Comparison of ENCODE assay signal across 20 cellular contexts in the genomic region with DNA sequence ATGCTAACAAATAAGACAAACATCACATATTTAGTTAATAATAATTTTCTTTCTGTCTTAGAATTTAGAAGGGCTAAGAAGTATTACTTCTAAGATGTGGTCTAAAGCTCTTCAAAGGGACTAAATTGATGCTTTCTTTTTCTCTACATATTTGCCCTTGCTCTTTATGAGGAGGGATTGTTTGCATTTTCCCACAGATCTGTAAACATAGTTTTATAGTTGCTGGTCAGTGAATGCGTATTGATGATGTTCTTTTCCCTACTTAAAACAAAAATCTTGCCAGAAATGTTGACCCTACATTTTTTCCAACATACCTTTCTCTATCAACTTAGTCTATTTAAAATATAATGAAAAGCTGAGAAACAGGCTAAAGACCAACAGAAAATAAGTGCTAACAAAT.
DNase-seq lines count a peak whose midpoint lies in the region; ATAC-seq and TF ChIP-seq lines count a peak whose summit lies in the region.
"Had no signal": no experiment of that assay in that cellular context is flagged by ENCODE, and none has a peak within 500 bp of the region (broad histone marks: within the 10 kb centered on the region; RNA-seq: fewer than 3 reads in every experiment).

No MANE protein-coding gene starts in this region.

- no peak for TF ChIP-seq RAD21 in IMR-90 (IDR thresholded peaks at IDR 0.05; ENCODE audit: low read length)

- no peak overlapping the region for H3K4me3 ChIP-seq in IMR-90 (ENCODE audit: insufficient read depth, low read depth, low read length)
- H3K4me3 ChIP-seq in fibroblast of villous mesenchyme (ENCODE audit: low read depth, low read length), result no peak overlapping the region
- H3K4me3 ChIP-seq: GM12878 had no signal

- H2AFZ ChIP-seq in IMR-90 (replicated peaks; ENCODE audit: low read length, poor library complexity), result no peak overlapping the region

- H3K27me3 ChIP-seq in IMR-90 (ENCODE audit: control insufficient read depth, insufficient read depth, low read length), result no peaks in the 10 kb centered on the region
- H3K27me3 ChIP-seq: BE2C had no signal

- no peak overlapping the region for H2AK5ac ChIP-seq in IMR-90 (ENCODE audit: low read depth, low read length)

- no peak overlapping the region for H3K23ac ChIP-seq in IMR-90 (ENCODE audit: low read depth, low read length)

- POLR2A ChIA-PET in IMR-90 (lab: Charles Lee; ENCODE audit: unreplicated experiment), result no interaction called here

- no peak overlapping the region for H2BK5ac ChIP-seq in IMR-90 (ENCODE audit: low read depth, low read length, poor library complexity, severe bottlenecking)

- no peak overlapping the region for H3K4ac ChIP-seq in IMR-90 (ENCODE audit: low read depth, low read length)

- no peak overlapping the region for H2BK20ac ChIP-seq in IMR-90 (ENCODE audit: low read depth, low read length)

- no peaks in the 10 kb centered on the region for H3K9me1 ChIP-seq in IMR-90 (ENCODE audit: insufficient read depth, low read length)

- no peak overlapping the region for H4K8ac ChIP-seq in IMR-90 (ENCODE audit: low read depth in 2 of 2, low read length in 2 of 2)

- no peak overlapping the region for H2BK15ac ChIP-seq in IMR-90 (ENCODE audit: low read depth, low read length)

- no peaks in the 10 kb centered on the region for H4K20me1 ChIP-seq in IMR-90 (ENCODE audit: insufficient read depth, low read length)

- WGBS in IMR-90 (ENCODE audit: extremely low coverage in 2 of 2, insufficient read length in 1 of 2), 2 experiments, result no CpG with 5 or more reads among the region's 1 CpG

- peaks cover 1% of the 10 kb centered on the region; the same call in 1 of the 2 replicates for H3K4me1 ChIP-seq in IMR-90 (ENCODE audit: control insufficient read depth, insufficient read depth, low read length)

- no peak overlapping the region for H3K4me2 ChIP-seq in IMR-90 (ENCODE audit: low read depth, low read length)

- ATAC-seq in IMR-90 (ENCODE audit: low read depth) (peak; percentile 67), GM21360 (IDR thresholded peaks at IDR 0.05; ENCODE audit: unreplicated experiment) (no peak), left lobe of liver (no peak)
- ATAC-seq: GM12878, HepG2 had no signal

- no peak overlapping the region for H3K18ac ChIP-seq in IMR-90 (ENCODE audit: low read depth, low read length)

- BruUV-seq in IMR-90 (replicated peaks; lab: Mats Ljungman, UMichigan), result no TSS peak

- no peak overlapping the region for H3K14ac ChIP-seq in IMR-90 (replicated peaks; ENCODE audit: low read depth, low read length)

- H2AK9ac ChIP-seq in IMR-90 (replicated peaks; ENCODE audit: low read depth, low read length, poor library complexity), result no peak overlapping the region

- no peak overlapping the region for H2BK120ac ChIP-seq in IMR-90 (ENCODE audit: low read depth, low read length)

- H3K27ac ChIP-seq in IMR-90 (ENCODE audit: insufficient read depth, low read length) (no peak overlapping the region), VCaP (peak overlapping the region; percentile 52)

- H3K9ac ChIP-seq in IMR-90 (ENCODE audit: low read depth, low read length), result no peak overlapping the region

- DNase-seq in EH (ENCODE audit: low read depth) (peak; percentile 37), IMR-90 (peak; percentile 66), fibroblast of villous mesenchyme (ENCODE audit: low read depth) (peak; percentile 85), left lobe of liver (ENCODE audit: low spot score) (no peak), GDM1 (lab: John Stamatoyannopoulos, UW) (no peak), DMS114 treated with DMSO at 0.1 percent for 48 hours (lab: John Stamatoyannopoulos, UW; ENCODE audit: unreplicated experiment) (no peak)
- DNase-seq: ACHN; BE2C; C1 segment of cervical spinal cord; CD4-positive, CD25-positive, alpha-beta regulatory T cell; CD8-positive, alpha-beta memory T cell; COR-L47; DMS153; DMS79; H9; KG1 had no signal

- CTCF ChIA-PET in IMR-90 (lab: Yijun Ruan, JAX), result interaction anchor here (1.0 kb wide), 1 partner anchor 38 kb away, joined by 3 read pairs; no protein-coding TSS in a partner anchor

- H3K9me3 ChIP-seq in IMR-90 (ENCODE audit: control insufficient read depth, insufficient read depth, low read length), result no peaks in the 10 kb centered on the region
- H3K9me3 ChIP-seq: BE2C had no signal

- no peak for TF ChIP-seq CTCF in IMR-90 (conservative IDR thresholded peaks at IDR 0.05; ENCODE audit: low read depth, low read length)
- TF ChIP-seq CTCF in VCaP (conservative IDR thresholded peaks at IDR 0.05), result no peak
- no peak for TF ChIP-seq CTCF in fibroblast of villous mesenchyme (IDR thresholded peaks at IDR 0.05; ENCODE audit: insufficient read depth, low read depth, low read length)

- H3K56ac ChIP-seq in IMR-90 (ENCODE audit: extremely low read depth, insufficient read depth, low read length), result no peak overlapping the region

- H4K5ac ChIP-seq in IMR-90 (ENCODE audit: low read depth, low read length), result no peak overlapping the region

- no peaks in the 10 kb centered on the region; a peak in 1 of 4 replicates for H3K79me1 ChIP-seq in IMR-90 (ENCODE audit: low read depth in 1 of 2, low read length in 2 of 2)

- TF ChIP-seq POLR2A in IMR-90 (IDR thresholded peaks at IDR 0.05; ENCODE audit: low read depth, low read length), result no peak

- intact Hi-C loops in IMR-90 (cut with micrococcal nuclease), result no loop called here

- dilution Hi-C loops in IMR-90 (cut with HindIII; ENCODE audit: low sequenced_read_pairs, unreplicated experiment), result no loop called here

- in situ Hi-C loops in IMR-90 (cut with MboI; ENCODE audit: low sequenced_read_pairs), result no loop called here

- H3K36me3 ChIP-seq in IMR-90 (ENCODE audit: control insufficient read depth, insufficient read depth, low read length), result no peaks in the 10 kb centered on the region
- H3K36me3 ChIP-seq: BE2C had no signal

- H4K91ac ChIP-seq in IMR-90 (ENCODE audit: insufficient read depth, low read depth, low read length), result no peak overlapping the region

TF ChIP-seq in IMR-90, 13 proteins besides CTCF, POLR2A, EP300 and RAD21:
- TF ChIP-seq FOS (IDR thresholded peaks at IDR 0.05; ENCODE audit: low read depth, low read length), result no peak
- no peak for TF ChIP-seq RFX5 (IDR thresholded peaks at IDR 0.05; ENCODE audit: low read depth, low read length)
- no peak for TF ChIP-seq CEBPB (IDR thresholded peaks at IDR 0.05; ENCODE audit: low read depth, low read length)
- TF ChIP-seq, protein P1, sequence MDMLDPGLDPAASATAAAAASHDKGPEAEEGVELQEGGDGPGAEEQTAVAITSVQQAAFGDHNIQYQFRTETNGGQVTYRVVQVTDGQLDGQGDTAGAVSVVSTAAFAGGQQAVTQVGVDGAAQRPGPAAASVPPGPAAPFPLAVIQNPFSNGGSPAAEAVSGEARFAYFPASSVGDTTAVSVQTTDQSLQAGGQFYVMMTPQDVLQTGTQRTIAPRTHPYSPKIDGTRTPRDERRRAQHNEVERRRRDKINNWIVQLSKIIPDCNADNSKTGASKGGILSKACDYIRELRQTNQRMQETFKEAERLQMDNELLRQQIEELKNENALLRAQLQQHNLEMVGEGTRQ (IDR thresholded peaks at IDR 0.05; ENCODE audit: low read depth, low read length), result no peak
- no peak for TF ChIP-seq MAFK (IDR thresholded peaks at IDR 0.05; ENCODE audit: low read depth, low read length)
- TF ChIP-seq CHD1 (IDR thresholded peaks at IDR 0.05; ENCODE audit: low read depth, low read length), result no peak
- TF ChIP-seq SMC3 (IDR thresholded peaks at IDR 0.05; ENCODE audit: low read depth, low read length), result no peak
- TF ChIP-seq, protein P2, sequence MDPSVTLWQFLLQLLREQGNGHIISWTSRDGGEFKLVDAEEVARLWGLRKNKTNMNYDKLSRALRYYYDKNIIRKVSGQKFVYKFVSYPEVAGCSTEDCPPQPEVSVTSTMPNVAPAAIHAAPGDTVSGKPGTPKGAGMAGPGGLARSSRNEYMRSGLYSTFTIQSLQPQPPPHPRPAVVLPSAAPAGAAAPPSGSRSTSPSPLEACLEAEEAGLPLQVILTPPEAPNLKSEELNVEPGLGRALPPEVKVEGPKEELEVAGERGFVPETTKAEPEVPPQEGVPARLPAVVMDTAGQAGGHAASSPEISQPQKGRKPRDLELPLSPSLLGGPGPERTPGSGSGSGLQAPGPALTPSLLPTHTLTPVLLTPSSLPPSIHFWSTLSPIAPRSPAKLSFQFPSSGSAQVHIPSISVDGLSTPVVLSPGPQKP (IDR thresholded peaks at IDR 0.05; ENCODE audit: borderline replicate concordance, low read depth, low read length), result no peak
- TF ChIP-seq MAZ (IDR thresholded peaks at IDR 0.05; ENCODE audit: borderline replicate concordance, low read depth, low read length), result no peak
- TF ChIP-seq MXI1 (IDR thresholded peaks at IDR 0.05; ENCODE audit: borderline replicate concordance, low read depth, low read length), result no peak
- no peak for TF ChIP-seq BHLHE40 (IDR thresholded peaks at IDR 0.05; ENCODE audit: low read depth, low read length)
- TF ChIP-seq RCOR1 (IDR thresholded peaks at IDR 0.05; ENCODE audit: insufficient replicate concordance, low read length), result no peak
- TF ChIP-seq NFE2L2 (IDR thresholded peaks at IDR 0.05; ENCODE audit: low read depth, low read length), result no peak

Comparison
In these comparisons a context has a peak if more than half of its experiments do, and no peak if none do; other contexts are left out.
1. DNase-seq: peak in EH (single experiment), IMR-90 (single experiment) and fibroblast of villous mesenchyme (single experiment); none in left lobe of liver (single experiment), GDM1 (single experiment) and DMS114 treated with DMSO at 0.1 percent for 48 hours (single experiment).